In the genomic region with DNA sequence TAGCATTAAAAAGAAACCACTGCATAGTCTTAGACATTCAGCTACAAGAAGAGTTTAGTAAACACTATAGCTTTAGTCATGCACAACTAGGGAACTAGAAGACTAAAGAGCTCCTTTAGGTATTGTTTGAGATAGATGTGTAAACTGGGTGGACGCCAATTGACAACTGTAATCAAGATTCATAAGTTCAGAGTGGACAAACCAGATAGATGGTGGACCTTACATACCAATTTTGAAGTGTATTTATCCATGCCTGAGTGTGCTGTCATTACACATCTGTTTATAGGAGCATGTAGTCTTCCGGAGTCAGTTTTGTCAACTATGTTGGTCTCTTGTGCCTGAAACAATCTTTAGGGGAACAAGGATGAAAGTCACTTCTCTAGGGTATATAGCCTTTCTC, we compare ENCODE assay signal across 16 cellular contexts.
DNase-seq lines count a peak whose midpoint lies in the region; TF ChIP-seq lines count a peak whose summit lies in the region.
"Had no signal": no experiment of that assay in that cellular context is flagged by ENCODE, and none has a peak within 500 bp of the region (broad histone marks: within the 10 kb centered on the region; RNA-seq: fewer than 3 reads in every experiment).

No MANE protein-coding gene starts in this region.

- H3K9ac ChIP-seq in mammary epithelial cell (ENCODE audit: insufficient read depth, low read length) (no peak overlapping the region), neural progenitor cell (no peak overlapping the region)
- H3K9ac ChIP-seq: BLaER1 had no signal

- H3K4me2 ChIP-seq in mammary epithelial cell (ENCODE audit: insufficient read depth, low read depth, low read length) (no peak overlapping the region), neural progenitor cell (no peak overlapping the region)
- H3K4me2 ChIP-seq: BLaER1 had no signal

- H3K9me3 ChIP-seq in mammary epithelial cell (replicated peaks; ENCODE audit: insufficient read depth, low read length) (no peaks in the 10 kb centered on the region), neural progenitor cell (ENCODE audit: low read depth) (no peaks in the 10 kb centered on the region)
- H3K9me3 ChIP-seq: BLaER1, Caco-2, HAP-1 had no signal

- H3K79me2 ChIP-seq in mammary epithelial cell (ENCODE audit: insufficient read depth, low read length) (no peaks in the 10 kb centered on the region), neural progenitor cell (ENCODE audit: low read depth) (no peaks in the 10 kb centered on the region)

- H3K27me3 ChIP-seq in mammary epithelial cell (ENCODE audit: insufficient read depth, low read length) (no peaks in the 10 kb centered on the region), neural progenitor cell (no peaks in the 10 kb centered on the region)
- H3K27me3 ChIP-seq: BLaER1 had no signal

- no TSS peak for BruUV-seq in mammary epithelial cell (replicated peaks; lab: Mats Ljungman, UMichigan)

- no peak overlapping the region for H2AFZ ChIP-seq in mammary epithelial cell (ENCODE audit: low read depth, low read length)
- no peak overlapping the region for H2AFZ ChIP-seq in neural progenitor cell (replicated peaks)

- 68% methylated on average over 2 of the region's 2 CpGs for WGBS in mammary epithelial cell (ENCODE audit: low coverage, missing lambda C conversion rate)

- no peaks in the 10 kb centered on the region for H4K20me1 ChIP-seq in mammary epithelial cell (ENCODE audit: insufficient read depth, low read length)
- H4K20me1 ChIP-seq in neural progenitor cell (ENCODE audit: low read depth) = no peaks in the 10 kb centered on the region
- H4K20me1 ChIP-seq: BLaER1 had no signal

- H3K27ac ChIP-seq in mammary epithelial cell (ENCODE audit: insufficient read depth, low read depth, low read length) (no peak overlapping the region), neural progenitor cell (no peak overlapping the region)
- H3K27ac ChIP-seq: BLaER1, C4-2B had no signal

- H3F3A ChIP-seq in neural progenitor cell (ENCODE audit: low read depth) = no peaks in the 10 kb centered on the region

- H3K4me1 ChIP-seq in mammary epithelial cell (ENCODE audit: insufficient read depth, low read length) (no peaks in the 10 kb centered on the region), neural progenitor cell (no peaks in the 10 kb centered on the region)
- H3K4me1 ChIP-seq: BLaER1, Caco-2 had no signal

- H3K4me3 Mint-ChIP-seq in neural progenitor cell = no peak overlapping the region
- H3K4me3 Mint-ChIP-seq: B cell; CD4-positive, CD25-positive, alpha-beta regulatory T cell; CD8-positive, alpha-beta T cell; HFFc6 had no signal

- DNase-seq in DMS79 (lab: John Stamatoyannopoulos, UW) (peak; percentile 4), DMS79 treated with DMSO at 0.1 percent for 48 hours (lab: John Stamatoyannopoulos, UW) (peak; percentile 33), LNCaP clone FGC (ENCODE audit: low read depth) (peak; percentile 58), mammary epithelial cell (no peak), DMS153 (lab: John Stamatoyannopoulos, UW) (no peak), neural progenitor cell (ENCODE audit: low spot score) (no peak)
- DNase-seq: Caco-2; CD4-positive, CD25-positive, alpha-beta regulatory T cell; CD8-positive, alpha-beta T cell; GF-D8; GOT3; HFFc6 had no signal

- in situ Hi-C loops in mammary epithelial cell (cut with MboI; ENCODE audit: low sequenced_read_pairs in 2 of 2) = no loop called here

- H3K36me3 Mint-ChIP-seq in neural progenitor cell = no peaks in the 10 kb centered on the region
- H3K36me3 Mint-ChIP-seq: CD4-positive, CD25-positive, alpha-beta regulatory T cell; CD8-positive, alpha-beta T cell had no signal

- intact Hi-C loops in mammary epithelial cell (cut with micrococcal nuclease) = no loop called here

- H3K4me3 ChIP-seq in LNCaP clone FGC (ENCODE audit: low read depth, low read length) (no peak overlapping the region), mammary epithelial cell (replicated peaks in 1 of 3; ENCODE audit: insufficient read depth in 1 of 3, low read depth in 2 of 3, low read length in 3 of 3) (no peak overlapping the region), neural progenitor cell (no peak overlapping the region)
- H3K4me3 ChIP-seq: BLaER1, HAP-1 had no signal

- peaks cover 6% of the 10 kb centered on the region for H3K4me1 Mint-ChIP-seq in neural progenitor cell
- H3K4me1 Mint-ChIP-seq: B cell; CD4-positive, CD25-positive, alpha-beta regulatory T cell had no signal

- peaks cover 2% of the 10 kb centered on the region for H3K27me3 Mint-ChIP-seq in neural progenitor cell (ENCODE audit: insufficient read depth, low read depth)
- H3K27me3 Mint-ChIP-seq: B cell; CD4-positive, CD25-positive, alpha-beta regulatory T cell had no signal

- CTCF ChIA-PET in mammary epithelial cell (lab: Charles Lee; ENCODE audit: low non-redundant PET) = no interaction called here

- TF ChIP-seq CTCF in LNCaP clone FGC (IDR thresholded peaks at IDR 0.05; ENCODE audit: control insufficient read depth, extremely low read depth, insufficient read depth) = no peak
- TF ChIP-seq CTCF in mammary epithelial cell (conservative IDR thresholded peaks at IDR 0.05 in 1 of 2, IDR thresholded peaks at IDR 0.05 in 1 of 2; ENCODE audit: extremely low read depth in 1 of 2, insufficient read depth in 1 of 2, low read depth in 1 of 2, low read length in 2 of 2) = no peak
- TF ChIP-seq CTCF in neural progenitor cell (IDR thresholded peaks at IDR 0.05) = no peak

- no peak overlapping the region for H3K27ac Mint-ChIP-seq in neural progenitor cell
- H3K27ac Mint-ChIP-seq: B cell; CD4-positive, CD25-positive, alpha-beta regulatory T cell; CD8-positive, alpha-beta T cell; HFFc6 had no signal

- H3K36me3 ChIP-seq in mammary epithelial cell (ENCODE audit: insufficient read depth, low read length) = no peaks in the 10 kb centered on the region
- H3K36me3 ChIP-seq in neural progenitor cell = no peaks in the 10 kb centered on the region
- H3K36me3 ChIP-seq: BLaER1, HAP-1 had no signal

- H3K9me3 Mint-ChIP-seq in neural progenitor cell = no peaks in the 10 kb centered on the region
- H3K9me3 Mint-ChIP-seq: HFFc6 had no signal

- dilution Hi-C loops in mammary epithelial cell (cut with HindIII; ENCODE audit: low sequenced_read_pairs) = no loop called here

Comparison
In these comparisons a context has a peak if more than half of its experiments do, and no peak if none do; other contexts are left out.
1. DNase-seq: peak in DMS79 (single experiment), DMS79 treated with DMSO at 0.1 percent for 48 hours (single experiment) and LNCaP clone FGC (single experiment); none in mammary epithelial cell (single experiment), DMS153 (single experiment) and neural progenitor cell (single experiment).